8 cellular contexts compared by ENCODE assay signal in genomic region chr1:66532798-66533783, GRCh38. TPM values are rescaled to one million over a fixed set of nuclear protein-coding genes. Genes with fewer than 3 reads are reported as not detected.
DNase-seq lines count a peak whose midpoint lies in the region; ATAC-seq and TF ChIP-seq lines count a peak whose summit lies in the region.

No MANE protein-coding gene starts in this region.

- H3K79me2 ChIP-seq in parathyroid adenoma, result no peaks in the 10 kb centered on the region

- TF ChIP-seq CTCF in heart left ventricle (IDR thresholded peaks at IDR 0.05), result no peak
- TF ChIP-seq CTCF in parathyroid adenoma (IDR thresholded peaks at IDR 0.05), result no peak

- no peak overlapping the region for H3K27ac ChIP-seq in HUES48 (ENCODE audit: low read depth, low read length)
- H3K27ac ChIP-seq in heart left ventricle, result peak overlapping the region; percentile 69 to 86 (median 78)
- peak overlapping the region; percentile 29 for H3K27ac ChIP-seq in parathyroid adenoma

- ATAC-seq in heart left ventricle (peak; percentile 18 to 75 (median 54)), GM18517 (IDR thresholded peaks at IDR 0.05; ENCODE audit: unreplicated experiment) (no peak)

- TF ChIP-seq POLR2A in heart left ventricle (IDR thresholded peaks at IDR 0.05), result no peak

- peaks cover 12% of the 10 kb centered on the region for H3K4me1 ChIP-seq in HUES48 (ENCODE audit: control insufficient read depth, insufficient read depth, low read length)
- peaks cover 5% of the 10 kb centered on the region for H3K4me1 ChIP-seq in adipocyte (ENCODE audit: control insufficient read depth, insufficient read depth, low read length)
- peaks cover 0 to 41% (median 11%) of the 10 kb centered on the region in 12 donors for H3K4me1 ChIP-seq in heart left ventricle
- no peaks in the 10 kb centered on the region for H3K4me1 ChIP-seq in parathyroid adenoma

- H3K36me3 ChIP-seq in HUES48 (ENCODE audit: control insufficient read depth, insufficient read depth, low read length) (no peaks in the 10 kb centered on the region), adipocyte (ENCODE audit: control insufficient read depth, insufficient read depth, low read length, severe bottlenecking) (no peaks in the 10 kb centered on the region), heart left ventricle (no peaks in the 10 kb centered on the region), parathyroid adenoma (ENCODE audit: control insufficient read depth, insufficient read depth, low read length) (no peaks in the 10 kb centered on the region)

- WGBS in heart left ventricle, 4 donors, result 4 to 9% (median 6%) methylated on average over 39 to 50 of the region's 50 CpGs

- H3K4me2 ChIP-seq in parathyroid adenoma (ENCODE audit: low read length), result peak overlapping the region; percentile 48

- in situ Hi-C loops in ACHN (cut with HindIII; ENCODE audit: low pct_ligation_motif_present, low pct_unique_long_range_greater_than_20kb, low sequenced_read_pairs), result no loop called here

- H3K27me3 ChIP-seq in HUES48 (ENCODE audit: control insufficient read depth, insufficient read depth, low read length) (peaks cover 32% of the 10 kb centered on the region), adipocyte (replicated peaks; ENCODE audit: control insufficient read depth, insufficient read depth, low read length) (no peaks in the 10 kb centered on the region), heart left ventricle (peaks cover 0 to 11% (median 0%) of the 10 kb centered on the region in 9 donors), parathyroid adenoma (ENCODE audit: control insufficient read depth, insufficient read depth, low read length) (no peaks in the 10 kb centered on the region)

- H3K4me3 ChIP-seq in HUES48 (ENCODE audit: low read depth, low read length) (peak overlapping the region; percentile 68), adipocyte (ENCODE audit: low read length) (peak overlapping the region; percentile 79), heart left ventricle (peak overlapping the region; percentile 36 to 67 (median 53)), parathyroid adenoma (ENCODE audit: low read depth, low read length) (peak overlapping the region; percentile 4)

- intact Hi-C loops in heart left ventricle (cut with DNase I), result loop anchor here in 3 of 10 donors (5.0 to 10.0 kb wide), 3 partner anchors 142 to 194 kb away; no protein-coding TSS in a partner anchor

- H3K9ac ChIP-seq in HUES48 (ENCODE audit: low read depth, low read length) (no peak overlapping the region), adipocyte (ENCODE audit: low read length) (peak overlapping the region; percentile 81), parathyroid adenoma (no peak overlapping the region)

- peak; percentile 14 for DNase-seq in ACHN
- DNase-seq in adipocyte (ENCODE audit: low read depth), result peak; percentile 74
- DNase-seq in heart left ventricle, result peak; percentile 42 to 71 (median 54)
- DNase-seq in T1000 (lab: John Stamatoyannopoulos, UW), result no peak
- DNase-seq in AML-193 (lab: John Stamatoyannopoulos, UW), result no peak

- H3K9me3 ChIP-seq in HUES48 (ENCODE audit: control insufficient read depth, insufficient read depth, low read length) (no peaks in the 10 kb centered on the region), adipocyte (ENCODE audit: control insufficient read depth, low read length) (no peaks in the 10 kb centered on the region), heart left ventricle (no peaks in the 10 kb centered on the region), parathyroid adenoma (ENCODE audit: control insufficient read depth, low read length) (no peaks in the 10 kb centered on the region)

- no peak overlapping the region for H2AFZ ChIP-seq in parathyroid adenoma

RNA-seq across cellular contexts. Expression of gene SGIP1, which starts 0.9 kb away (rescaled TPM):
- 10 to 100 TPM in 4 of 9 donors, 1 to 10 TPM in 5; 2.1 to 17.3 (median 5.0) TPM for total RNA-seq in heart left ventricle
- polyA plus RNA-seq in heart left ventricle, result 1 to 10 TPM; 3.7 to 4.0 TPM

Comparison
In these comparisons a context has a peak if more than half of its experiments do, and no peak if none do; other contexts are left out.
1. DNase-seq: peak in ACHN (single experiment), adipocyte (single experiment) and heart left ventricle (5 of 5); none in T1000 (single experiment) and AML-193 (0 of 2).
2. H3K4me3 ChIP-seq: peak in every context shown above with its lines; median percentile 79 in adipocyte; 68 in HUES48; 53 in heart left ventricle; 4 in parathyroid adenoma.